16 cellular contexts compared by ENCODE assay signal in the genomic region with DNA sequence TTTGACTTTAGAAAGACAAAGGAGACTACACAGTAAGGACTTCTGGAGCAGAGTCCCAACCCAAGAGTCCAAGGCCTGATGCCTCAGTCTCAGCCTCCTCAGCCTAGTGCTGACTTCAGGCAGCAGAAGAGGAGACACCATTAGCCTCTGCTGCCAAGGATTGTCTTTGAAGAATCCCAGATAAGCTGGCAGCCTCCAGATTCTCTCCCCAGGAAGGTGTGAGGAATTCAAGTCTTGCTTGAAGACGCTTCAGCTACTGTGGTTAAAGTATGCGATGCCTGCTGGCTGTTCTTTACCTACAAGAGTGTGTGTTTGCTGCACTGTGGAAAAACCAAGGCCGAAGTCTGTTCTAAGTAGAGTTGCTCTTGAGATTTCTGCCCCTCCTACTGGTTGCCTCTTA.
DNase-seq lines count a peak whose midpoint lies in the region; ATAC-seq and TF ChIP-seq lines count a peak whose summit lies in the region.
"Had no signal": no experiment of that assay in that cellular context is flagged by ENCODE, and none has a peak within 500 bp of the region (broad histone marks: within the 10 kb centered on the region; RNA-seq: fewer than 3 reads in every experiment).

No MANE protein-coding gene starts in this region.

- H3K79me2 ChIP-seq in neural progenitor cell (ENCODE audit: low read depth), result no peaks in the 10 kb centered on the region

- H3K23ac ChIP-seq in IMR-90 (ENCODE audit: low read depth, low read length), result 0 out of 2 replicates have a peak overlapping the region, but pooled peaks have one; percentile 3

- no peaks in the 10 kb centered on the region for H3F3A ChIP-seq in neural progenitor cell (ENCODE audit: low read depth)

- CTCF ChIA-PET in IMR-90 (lab: Yijun Ruan, JAX), result interaction anchor here (0.9 kb wide), 1 partner anchor 12 kb away, joined by 3 read pairs; no protein-coding TSS in a partner anchor

- H4K20me1 ChIP-seq in IMR-90 (ENCODE audit: insufficient read depth, low read length), result no peaks in the 10 kb centered on the region
- no peaks in the 10 kb centered on the region for H4K20me1 ChIP-seq in neural progenitor cell (ENCODE audit: low read depth)

- DNase-seq in IMR-90 (no peak), iPS-NIHi7 (ENCODE audit: extremely low spot score) (peak; percentile 12), neural progenitor cell (ENCODE audit: low spot score) (no peak), NCI-H2107 (lab: John Stamatoyannopoulos, UW) (no peak), activated gamma-delta T cell treated with Interleukin-2 at 50 U/mL for 16 hours (no peak), NCI-H226 (no peak)
- DNase-seq: C1 segment of cervical spinal cord; Calu3; CD4-positive, alpha-beta memory T cell; COR-L47; DMS53; DMS79 treated with DMSO at 0.1 percent for 48 hours; GOT3; H7; HCEC 1CT had no signal

- H2AFZ ChIP-seq in IMR-90 (replicated peaks; ENCODE audit: low read length, poor library complexity) (no peak overlapping the region), neural progenitor cell (replicated peaks) (peak overlapping the region; percentile 63)

- H3K36me3 Mint-ChIP-seq in neural progenitor cell, result no peaks in the 10 kb centered on the region
- H3K36me3 Mint-ChIP-seq: CD4-positive, alpha-beta memory T cell had no signal

- no peak for TF ChIP-seq RAD21 in IMR-90 (IDR thresholded peaks at IDR 0.05; ENCODE audit: low read length)

- H3K9me3 ChIP-seq in IMR-90 (ENCODE audit: control insufficient read depth, insufficient read depth, low read length), result no peaks in the 10 kb centered on the region
- H3K9me3 ChIP-seq in neural progenitor cell (ENCODE audit: low read depth), result no peaks in the 10 kb centered on the region

- H2AK9ac ChIP-seq in IMR-90 (replicated peaks; ENCODE audit: low read depth, low read length, poor library complexity), result no peak overlapping the region

- H3K4me1 ChIP-seq in IMR-90 (ENCODE audit: control insufficient read depth, insufficient read depth, low read length) (peaks cover 5% of the 10 kb centered on the region), neural progenitor cell (no peaks in the 10 kb centered on the region)

- WGBS in IMR-90 (ENCODE audit: extremely low coverage in 2 of 2, insufficient read length in 1 of 2), 2 experiments, result no CpG with 5 or more reads among the region's 3 CpGs

- intact Hi-C loops in IMR-90 (cut with micrococcal nuclease), result no loop called here

- no peak overlapping the region for H3K4me2 ChIP-seq in IMR-90 (ENCODE audit: low read depth, low read length)
- no peak overlapping the region for H3K4me2 ChIP-seq in neural progenitor cell

- H3K27ac Mint-ChIP-seq in neural progenitor cell, result no peak overlapping the region
- H3K27ac Mint-ChIP-seq: CD4-positive, alpha-beta memory T cell had no signal

- H3K4me3 Mint-ChIP-seq in neural progenitor cell, result no peak overlapping the region
- H3K4me3 Mint-ChIP-seq: CD4-positive, alpha-beta memory T cell had no signal

- peak overlapping the region; percentile 63; the same call in 1 of the 2 replicates for H2AK5ac ChIP-seq in IMR-90 (ENCODE audit: low read depth, low read length)

- in situ Hi-C loops in IMR-90 (cut with MboI; ENCODE audit: low sequenced_read_pairs), result no loop called here

- H3K27me3 Mint-ChIP-seq in neural progenitor cell (ENCODE audit: insufficient read depth, low read depth), result peaks cover 3% of the 10 kb centered on the region

- no peak for ATAC-seq in IMR-90 (ENCODE audit: low read depth)
- ATAC-seq in GM18517 (IDR thresholded peaks at IDR 0.05; ENCODE audit: unreplicated experiment), result no peak

- H3K9me3 Mint-ChIP-seq in neural progenitor cell, result no peaks in the 10 kb centered on the region

- no peak overlapping the region for H4K5ac ChIP-seq in IMR-90 (ENCODE audit: low read depth, low read length)

- H3K56ac ChIP-seq in IMR-90 (ENCODE audit: extremely low read depth, insufficient read depth, low read length), result no peak overlapping the region

- H3K27me3 ChIP-seq in IMR-90 (ENCODE audit: control insufficient read depth, insufficient read depth, low read length), result no peaks in the 10 kb centered on the region
- no peaks in the 10 kb centered on the region for H3K27me3 ChIP-seq in neural progenitor cell

- TF ChIP-seq CTCF in IMR-90 (conservative IDR thresholded peaks at IDR 0.05; ENCODE audit: low read depth, low read length) (no peak), neural progenitor cell (IDR thresholded peaks at IDR 0.05) (no peak)

- no peaks in the 10 kb centered on the region for H3K79me1 ChIP-seq in IMR-90 (ENCODE audit: low read depth in 1 of 2, low read length in 2 of 2)

- no peak for TF ChIP-seq POLR2A in IMR-90 (IDR thresholded peaks at IDR 0.05; ENCODE audit: low read depth, low read length)

- no peak overlapping the region for H2BK120ac ChIP-seq in IMR-90 (ENCODE audit: low read depth, low read length)

- H4K8ac ChIP-seq in IMR-90 (ENCODE audit: low read depth in 2 of 2, low read length in 2 of 2), result no peak overlapping the region

- no peak overlapping the region for H2BK15ac ChIP-seq in IMR-90 (ENCODE audit: low read depth, low read length)

- H3K4me3 ChIP-seq in IMR-90 (ENCODE audit: insufficient read depth, low read depth, low read length) (no peak overlapping the region), neural progenitor cell (no peak overlapping the region)

- H3K4me1 Mint-ChIP-seq in neural progenitor cell, result no peaks in the 10 kb centered on the region
- H3K4me1 Mint-ChIP-seq: CD4-positive, alpha-beta memory T cell had no signal

- H3K9ac ChIP-seq in IMR-90 (ENCODE audit: low read depth, low read length) (no peak overlapping the region), neural progenitor cell (no peak overlapping the region)

- peaks cover 3% of the 10 kb centered on the region; the same call in 1 of the 2 replicates for H3K9me1 ChIP-seq in IMR-90 (ENCODE audit: insufficient read depth, low read length)

- POLR2A ChIA-PET in IMR-90 (lab: Charles Lee; ENCODE audit: unreplicated experiment), result no interaction called here

- no peak overlapping the region for H3K4ac ChIP-seq in IMR-90 (ENCODE audit: low read depth, low read length)

- H2BK20ac ChIP-seq in IMR-90 (ENCODE audit: low read depth, low read length), result no peak overlapping the region

- BruUV-seq in IMR-90 (replicated peaks; lab: Mats Ljungman, UMichigan), result no TSS peak

- no peak overlapping the region for H3K27ac ChIP-seq in IMR-90 (ENCODE audit: insufficient read depth, low read length)
- H3K27ac ChIP-seq in neural progenitor cell, result no peak overlapping the region

- dilution Hi-C loops in IMR-90 (cut with HindIII; ENCODE audit: low sequenced_read_pairs, unreplicated experiment), result no loop called here

- no peak overlapping the region for H3K18ac ChIP-seq in IMR-90 (ENCODE audit: low read depth, low read length)

- no peak overlapping the region; the same call in 1 of the 2 replicates for H3K14ac ChIP-seq in IMR-90 (replicated peaks; ENCODE audit: low read depth, low read length)

- H2BK5ac ChIP-seq in IMR-90 (ENCODE audit: low read depth, low read length, poor library complexity, severe bottlenecking), result no peak overlapping the region

- H4K91ac ChIP-seq in IMR-90 (ENCODE audit: insufficient read depth, low read depth, low read length), result no peak overlapping the region

- H3K36me3 ChIP-seq in IMR-90 (ENCODE audit: control insufficient read depth, insufficient read depth, low read length) (no peaks in the 10 kb centered on the region), neural progenitor cell (no peaks in the 10 kb centered on the region)

TF ChIP-seq in IMR-90, 13 proteins besides CTCF, POLR2A, EP300 and RAD21:
- TF ChIP-seq CEBPB (IDR thresholded peaks at IDR 0.05; ENCODE audit: low read depth, low read length) (no peak), RFX5 (IDR thresholded peaks at IDR 0.05; ENCODE audit: low read depth, low read length) (no peak), RCOR1 (IDR thresholded peaks at IDR 0.05; ENCODE audit: insufficient replicate concordance, low read length) (no peak), SMC3 (IDR thresholded peaks at IDR 0.05; ENCODE audit: low read depth, low read length) (no peak), NFE2L2 (IDR thresholded peaks at IDR 0.05; ENCODE audit: low read depth, low read length) (no peak), CHD1 (IDR thresholded peaks at IDR 0.05; ENCODE audit: low read depth, low read length) (no peak), FOS (IDR thresholded peaks at IDR 0.05; ENCODE audit: low read depth, low read length) (no peak)
- TF ChIP-seq, protein P1, sequence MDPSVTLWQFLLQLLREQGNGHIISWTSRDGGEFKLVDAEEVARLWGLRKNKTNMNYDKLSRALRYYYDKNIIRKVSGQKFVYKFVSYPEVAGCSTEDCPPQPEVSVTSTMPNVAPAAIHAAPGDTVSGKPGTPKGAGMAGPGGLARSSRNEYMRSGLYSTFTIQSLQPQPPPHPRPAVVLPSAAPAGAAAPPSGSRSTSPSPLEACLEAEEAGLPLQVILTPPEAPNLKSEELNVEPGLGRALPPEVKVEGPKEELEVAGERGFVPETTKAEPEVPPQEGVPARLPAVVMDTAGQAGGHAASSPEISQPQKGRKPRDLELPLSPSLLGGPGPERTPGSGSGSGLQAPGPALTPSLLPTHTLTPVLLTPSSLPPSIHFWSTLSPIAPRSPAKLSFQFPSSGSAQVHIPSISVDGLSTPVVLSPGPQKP (IDR thresholded peaks at IDR 0.05; ENCODE audit: borderline replicate concordance, low read depth, low read length), result no peak
- TF ChIP-seq, protein P2, sequence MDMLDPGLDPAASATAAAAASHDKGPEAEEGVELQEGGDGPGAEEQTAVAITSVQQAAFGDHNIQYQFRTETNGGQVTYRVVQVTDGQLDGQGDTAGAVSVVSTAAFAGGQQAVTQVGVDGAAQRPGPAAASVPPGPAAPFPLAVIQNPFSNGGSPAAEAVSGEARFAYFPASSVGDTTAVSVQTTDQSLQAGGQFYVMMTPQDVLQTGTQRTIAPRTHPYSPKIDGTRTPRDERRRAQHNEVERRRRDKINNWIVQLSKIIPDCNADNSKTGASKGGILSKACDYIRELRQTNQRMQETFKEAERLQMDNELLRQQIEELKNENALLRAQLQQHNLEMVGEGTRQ (IDR thresholded peaks at IDR 0.05; ENCODE audit: low read depth, low read length), result no peak
TF ChIP-seq in IMR-90: peak in this region for 0.
